ENCODE assay signal across 1 cellular context in genomic region chr20:3846378-3846739, GRCh38.
TF ChIP-seq lines count a peak whose summit lies in the region.

No MANE protein-coding gene starts in this region.

TF ChIP-seq in HepG2, 621 proteins besides CTCF, POLR2A, EP300 and RAD21 (continued from another document and continues in another):
- no peak for TF ChIP-seq AGO1 (IDR thresholded peaks at IDR 0.05; ENCODE audit: low read depth, low read length, poor library complexity, severe bottlenecking)
- TF ChIP-seq ARNTL (CRISPR knock-in tag; IDR thresholded peaks at IDR 0.05): no peak
- TF ChIP-seq BRCA1 (CRISPR knock-in tag; IDR thresholded peaks at IDR 0.05): peak; percentile 80; the same call in 1 of the 2 replicates
- TF ChIP-seq TRIM24 (CRISPR knock-in tag; IDR thresholded peaks at IDR 0.05): no peak
- TF ChIP-seq ZNF549 (CRISPR knock-in tag; IDR thresholded peaks at IDR 0.05): no peak
- TF ChIP-seq POGZ (CRISPR knock-in tag; IDR thresholded peaks at IDR 0.05): no peak; the same call in 1 of the 2 replicates
- TF ChIP-seq HMG20A (CRISPR knock-in tag; IDR thresholded peaks at IDR 0.05; ENCODE audit: borderline replicate concordance): no peak
- no peak for TF ChIP-seq ZFYVE20 (CRISPR knock-in tag; IDR thresholded peaks at IDR 0.05; ENCODE audit: borderline replicate concordance, low read depth)
- TF ChIP-seq ZNF24 (IDR thresholded peaks at IDR 0.05): no peak
- TF ChIP-seq ZNF3 (CRISPR knock-in tag; IDR thresholded peaks at IDR 0.05): no peak
- TF ChIP-seq ZBTB43 (CRISPR knock-in tag; conservative IDR thresholded peaks at IDR 0.05): peak; percentile 77
- no peak for TF ChIP-seq DNMT1 (CRISPR knock-in tag; IDR thresholded peaks at IDR 0.05)
- TF ChIP-seq SAP130 (CRISPR knock-in tag; IDR thresholded peaks at IDR 0.05; ENCODE audit: low read depth): no peak
- no peak for TF ChIP-seq HNF1A (IDR thresholded peaks at IDR 0.05; ENCODE audit: low read depth)
- no peak for TF ChIP-seq HNF1A (CRISPR knock-in tag; IDR thresholded peaks at IDR 0.05; ENCODE audit: borderline replicate concordance)
- TF ChIP-seq U2AF1 (optimal IDR thresholded peaks at IDR 0.05; ENCODE audit: low read depth, low read length): no peak
- no peak; the same call in 1 of the 2 replicates for TF ChIP-seq ZNF691 (CRISPR knock-in tag; IDR thresholded peaks at IDR 0.05; ENCODE audit: borderline replicate concordance, low read depth)
- no peak for TF ChIP-seq ZC3H13 (CRISPR knock-in tag; IDR thresholded peaks at IDR 0.05)
- TF ChIP-seq MTF2 (CRISPR knock-in tag; IDR thresholded peaks at IDR 0.05; ENCODE audit: borderline replicate concordance): no peak; the same call in 1 of the 2 replicates
- TF ChIP-seq ZNF513 (CRISPR knock-in tag; conservative IDR thresholded peaks at IDR 0.05): 0 out of 2 replicates have a peak, but pooled peaks have one; percentile 66
- no peak for TF ChIP-seq DBP (CRISPR knock-in tag; IDR thresholded peaks at IDR 0.05; ENCODE audit: not compliant biosample characterization)
- no peak for TF ChIP-seq ZNF766 (CRISPR knock-in tag; IDR thresholded peaks at IDR 0.05; ENCODE audit: borderline replicate concordance)
- TF ChIP-seq ZNF850 (CRISPR knock-in tag; conservative IDR thresholded peaks at IDR 0.05): peak; percentile 20; the same call in 1 of the 2 replicates
- TF ChIP-seq FOSL2 (CRISPR knock-in tag; IDR thresholded peaks at IDR 0.05): no peak
- peak; percentile 11 for TF ChIP-seq SRSF1 (optimal IDR thresholded peaks at IDR 0.05; ENCODE audit: low read depth, low read length)
- no peak for TF ChIP-seq ZNF17 (CRISPR knock-in tag; IDR thresholded peaks at IDR 0.05)
- TF ChIP-seq XBP1 (CRISPR knock-in tag; IDR thresholded peaks at IDR 0.05): peak; percentile 88
- no peak for TF ChIP-seq FOXA3 (CRISPR knock-in tag; IDR thresholded peaks at IDR 0.05)
- TF ChIP-seq KDM3A (CRISPR knock-in tag; IDR thresholded peaks at IDR 0.05; ENCODE audit: low read depth): no peak; the same call in 1 of the 2 replicates
- no peak for TF ChIP-seq SOX13 (IDR thresholded peaks at IDR 0.05)
- 0 out of 4 replicates have a peak, but pooled peaks of 1 of the 2 experiments have one; percentile 49 for TF ChIP-seq SOX13 (CRISPR knock-in tag; conservative IDR thresholded peaks at IDR 0.05 in 1 of 2, IDR thresholded peaks at IDR 0.05 in 1 of 2)
- TF ChIP-seq ZNF263 (CRISPR knock-in tag; IDR thresholded peaks at IDR 0.05): peak; percentile 71
- TF ChIP-seq NAIF1 (CRISPR knock-in tag; IDR thresholded peaks at IDR 0.05; ENCODE audit: borderline replicate concordance): no peak
- TF ChIP-seq SPEN (CRISPR knock-in tag; IDR thresholded peaks at IDR 0.05; ENCODE audit: low read depth): no peak
- TF ChIP-seq NCOA1 (CRISPR knock-in tag; IDR thresholded peaks at IDR 0.05): peak; percentile 36; the same call in 1 of the 2 replicates
- no peak for TF ChIP-seq HINFP (CRISPR knock-in tag; IDR thresholded peaks at IDR 0.05; ENCODE audit: low read depth)
- TF ChIP-seq ZNF136 (CRISPR knock-in tag; IDR thresholded peaks at IDR 0.05; ENCODE audit: low read depth): no peak
- TF ChIP-seq ETV5 (CRISPR knock-in tag; IDR thresholded peaks at IDR 0.05; ENCODE audit: borderline replicate concordance): no peak; the same call in 1 of the 2 replicates
- no peak for TF ChIP-seq MXD4 (CRISPR knock-in tag; IDR thresholded peaks at IDR 0.05)
- no peak for TF ChIP-seq HNF4A (CRISPR knock-in tag; IDR thresholded peaks at IDR 0.05)
- TF ChIP-seq FOXK1 (CRISPR knock-in tag; IDR thresholded peaks at IDR 0.05; ENCODE audit: borderline replicate concordance, low read depth): no peak
- no peak for TF ChIP-seq ZNF546 (CRISPR knock-in tag; conservative IDR thresholded peaks at IDR 0.05)
- TF ChIP-seq ATF7 (IDR thresholded peaks at IDR 0.05): no peak
- no peak for TF ChIP-seq ATF7 (CRISPR knock-in tag; IDR thresholded peaks at IDR 0.05)
- TF ChIP-seq ZMYM4 (CRISPR knock-in tag; IDR thresholded peaks at IDR 0.05): no peak
- TF ChIP-seq THAP9 (CRISPR knock-in tag; IDR thresholded peaks at IDR 0.05; ENCODE audit: borderline replicate concordance): peak; percentile 71; the same call in 1 of the 2 replicates
